ENCODE assay signal across 21 cellular contexts in the genomic region with DNA sequence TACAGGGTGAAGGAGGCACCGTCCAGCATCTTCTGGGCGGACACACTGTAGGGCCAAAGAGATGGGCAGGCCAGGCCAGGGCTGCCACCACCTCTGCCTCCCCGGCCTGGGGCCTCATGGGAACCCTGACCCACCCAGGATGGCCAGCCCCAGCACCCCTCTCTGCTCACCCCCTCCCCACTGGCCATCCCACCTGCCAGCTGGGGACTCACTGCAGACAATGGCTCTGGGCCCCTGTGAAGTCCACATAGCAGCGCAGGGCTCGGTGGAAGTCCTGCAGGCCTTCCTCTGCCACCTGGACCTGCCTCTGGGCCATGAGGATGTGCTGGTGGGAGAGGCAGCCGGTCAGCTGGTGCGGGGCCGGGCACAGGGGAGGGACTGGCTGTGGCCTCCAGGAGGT. TPM values are rescaled to one million over a fixed set of nuclear protein-coding genes. Genes with fewer than 3 reads are reported as not detected.
"Had no signal": no experiment of that assay in that cellular context is flagged by ENCODE, and none has a peak within 500 bp of the region (broad histone marks: within the 10 kb centered on the region; RNA-seq: fewer than 3 reads in every experiment).

No MANE protein-coding gene starts in this region.

- DNase-seq: effector memory CD4-positive, alpha-beta T cell; gastrocnemius medialis; islet precursor cell; left ventricle myocardium superior; mesendoderm; naive B cell; stimulated activated CD4-positive, alpha-beta T cell treated with anti-CD3 and anti-CD28 coated beads, Interleukin-2, amount 100 ng/mL, for 24 hours; stimulated activated CD4-positive, alpha-beta T cell treated with anti-CD3 and anti-CD28 coated beads, Interleukin-4, amount 100 ng/mL, for 4 hours; stimulated activated naive B cell treated with anti-CD40 and anti-IgM and Interleukin-4, amounts not matched to agents 10 μg/mL and 1 μg/mL and 100 μg/mL, for 72 hours; testis had no signal

- H3K27ac Mint-ChIP-seq: stimulated activated naive B cell treated with anti-CD40 and anti-IgM and Interleukin-4, amounts not matched to agents 10 μg/mL and 1 μg/mL and 100 μg/mL, for 72 hours had no signal

- H3K4me3 Mint-ChIP-seq: naive B cell; stimulated activated naive B cell treated with anti-CD40 and anti-IgM and Interleukin-4, amounts not matched to agents 10 μg/mL and 1 μg/mL and 100 μg/mL, for 72 hours; stimulated activated naive CD8-positive, alpha-beta T cell treated with anti-CD3 and anti-CD28 coated beads, Interleukin-15, amount 100 ng/mL, for 72 hours had no signal

- ATAC-seq: gastrocnemius medialis; left ventricle myocardium superior; stimulated activated naive B cell treated with anti-CD40 and anti-IgM and Interleukin-4, amounts not matched to agents 10 μg/mL and 1 μg/mL and 100 μg/mL, for 72 hours; stimulated activated naive CD8-positive, alpha-beta T cell treated with anti-CD3 and anti-CD28 coated beads, Interleukin-15, amount 100 ng/mL, for 72 hours had no signal

- H3K4me3 ChIP-seq: esophagus muscularis mucosa, gastrocnemius medialis, lung, sigmoid colon, skin epidermis, testis, tibial nerve had no signal

- H3K36me3 Mint-ChIP-seq: naive B cell had no signal

- H3K9me3 Mint-ChIP-seq: naive B cell; nephron; stimulated activated naive B cell treated with anti-CD40 and anti-IgM and Interleukin-4, amounts not matched to agents 10 μg/mL and 1 μg/mL and 100 μg/mL, for 72 hours; stimulated activated naive CD8-positive, alpha-beta T cell treated with anti-CD3 and anti-CD28 coated beads, Interleukin-15, amount 100 ng/mL, for 72 hours had no signal

- H3K27me3 ChIP-seq: esophagus muscularis mucosa, gastrocnemius medialis, sigmoid colon, testis, tibial nerve had no signal

- H3K9me3 ChIP-seq: esophagus muscularis mucosa, gastrocnemius medialis, sigmoid colon, testis, tibial nerve had no signal

- H3K27ac ChIP-seq: epithelial cell of prostate, esophagus muscularis mucosa, gastrocnemius medialis, sigmoid colon, skin epidermis, testis, tibial nerve had no signal

- H3K27me3 Mint-ChIP-seq: naive B cell; stimulated activated naive B cell treated with anti-CD40 and anti-IgM and Interleukin-4, amounts not matched to agents 10 μg/mL and 1 μg/mL and 100 μg/mL, for 72 hours; stimulated activated naive CD8-positive, alpha-beta T cell treated with anti-CD3 and anti-CD28 coated beads, Interleukin-15, amount 100 ng/mL, for 72 hours had no signal

RNA-seq across cellular contexts. Expression of gene C20orf144, which starts 3.6 kb away (rescaled TPM):
- total RNA-seq: gastrocnemius medialis, left ventricle myocardium superior, omental fat pad, subcutaneous adipose tissue, tibial nerve, ureter had no signal
